Comparison of ENCODE assay signal across 11 cellular contexts in genomic region chr7:32093415-32094408, GRCh38. TPM values are rescaled to one million over a fixed set of nuclear protein-coding genes. Genes with fewer than 3 reads are reported as not detected.
DNase-seq lines count a peak whose midpoint lies in the region; ATAC-seq and TF ChIP-seq lines count a peak whose summit lies in the region.
"Had no signal": no experiment of that assay in that cellular context is flagged by ENCODE, and none has a peak within 500 bp of the region (broad histone marks: within the 10 kb centered on the region; RNA-seq: fewer than 3 reads in every experiment).

No MANE protein-coding gene starts in this region.

- WGBS in aorta, 2 donors: 20 to 24% methylated on average over 4 of the region's 4 CpGs

- intact Hi-C loops in aorta (cut with DNase I): loop anchor here in 1 of 2 donors (5.0 kb wide), 1 partner anchor 69 kb away; no protein-coding TSS in a partner anchor

- H3K4me1 ChIP-seq in aorta (ENCODE audit: control insufficient read depth in 1 of 2, insufficient read depth in 2 of 2, low read length in 2 of 2): peaks cover 0 to 3% of the 10 kb centered on the region in 2 donors
- H3K4me1 ChIP-seq: parathyroid adenoma had no signal

- ATAC-seq in aorta (ENCODE audit: low FRiP score) (peak; percentile 44), GM21619 (IDR thresholded peaks at IDR 0.05; ENCODE audit: unreplicated experiment) (no peak)

- TF ChIP-seq CTCF in cardiac fibroblast (IDR thresholded peaks at IDR 0.05; ENCODE audit: low read depth, low read length): no peak

- no peaks in the 10 kb centered on the region for H3K36me3 ChIP-seq in aorta (ENCODE audit: control insufficient read depth in 1 of 2, insufficient read depth in 2 of 2, low read length in 1 of 2)

- H3K27me3 ChIP-seq in aorta (ENCODE audit: control insufficient read depth in 1 of 2, insufficient read depth in 2 of 2, low read length in 1 of 2): no peaks in the 10 kb centered on the region

- no peaks in the 10 kb centered on the region for H3K9me3 ChIP-seq in aorta (ENCODE audit: control insufficient read depth, low read length)

- DNase-seq in HUDEP-2 (lab: John Stamatoyannopoulos, UW; ENCODE audit: unreplicated experiment in 76 of 76) (peak in 48 of 76 experiments; percentile 2 to 69 (median 26)), cardiac fibroblast (ENCODE audit: low read depth in 2 of 2) (peak; percentile 68 to 99), iris pigment epithelial cell (ENCODE audit: low read depth) (peak; percentile 13), aorta (peak; percentile 74 to 84), retina (no peak), NCI-H2107 (lab: John Stamatoyannopoulos, UW) (no peak)
- DNase-seq: NCI-H1930 had no signal

- H3K4me3 ChIP-seq in cardiac fibroblast (replicated peaks in 1 of 2; ENCODE audit: low read depth in 2 of 2, low read length in 2 of 2) (no peak overlapping the region), aorta (ENCODE audit: low read length in 2 of 2) (no peak overlapping the region)

- H3K27ac ChIP-seq in aorta (ENCODE audit: low read depth in 1 of 2, low read length in 2 of 2): peak overlapping the region in 1 of 2 donors; percentile 51
- H3K27ac ChIP-seq: parathyroid adenoma had no signal

RNA-seq across cellular contexts. Expression of gene PDE1C, which starts 23.5 kb away (rescaled TPM):
- 1 to 10 TPM; 6.6 to 7.1 TPM for total RNA-seq in aorta
- polyA plus RNA-seq in aorta: 1 to 10 TPM in 1 of 2 donors, under 1 TPM in 1; 0.84 to 2.6 TPM
- total RNA-seq: activated CD8-positive, alpha-beta memory T cell treated with anti-CD3 and anti-CD28 coated beads for 36 hours; HT-29 had no signal

Comparison
In these comparisons a context has a peak if more than half of its experiments do, and no peak if none do; other contexts are left out.
1. DNase-seq: peak in HUDEP-2 (48 of 76), cardiac fibroblast (2 of 2), iris pigment epithelial cell (single experiment) and aorta (2 of 2); none in retina (single experiment) and NCI-H2107 (single experiment).